ENCODE assay signal across 19 cellular contexts in the genomic region with DNA sequence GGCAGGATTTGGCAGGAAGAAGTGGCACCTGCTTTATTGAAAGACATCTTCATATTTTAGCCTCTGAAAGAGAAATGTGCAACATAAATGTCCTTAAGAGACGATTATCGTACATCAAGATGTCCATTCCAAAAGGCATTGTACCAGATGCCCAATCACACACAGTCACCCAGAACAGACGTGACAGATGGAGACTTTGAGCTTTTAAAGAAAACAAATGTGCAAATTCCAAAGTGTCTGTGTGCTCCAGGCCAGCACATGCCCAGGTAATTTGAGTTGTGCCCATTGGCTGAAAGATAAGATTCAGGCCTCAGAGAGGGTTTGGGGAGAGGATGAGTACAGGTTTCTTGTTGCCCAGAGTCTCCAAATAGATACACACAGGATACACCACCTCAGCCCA.
A peak's percentile ranks its signal among the peaks of the same experiment; 100 is the strongest.
DNase-seq lines count a peak whose midpoint lies in the region; TF ChIP-seq lines count a peak whose summit lies in the region.
"Had no signal": no experiment of that assay in that cellular context is flagged by ENCODE, and none has a peak within 500 bp of the region (broad histone marks: within the 10 kb centered on the region; RNA-seq: fewer than 3 reads in every experiment).

No MANE protein-coding gene starts in this region.

- H4K20me1 ChIP-seq in KMS-11 (ENCODE audit: insufficient read depth) = no peaks in the 10 kb centered on the region

- DNase-seq in NCI-H2171 treated with DMSO at 0.1 percent for 48 hours (lab: John Stamatoyannopoulos, UW) = peak; percentile 26
- DNase-seq in NCI-H2171 (lab: John Stamatoyannopoulos, UW) = no peak
- DNase-seq in NCI-H69 (lab: John Stamatoyannopoulos, UW) = peak; percentile 31
- no peak for DNase-seq in islet precursor cell
- DNase-seq in NCI-H1092 treated with DMSO at 0.1 percent for 48 hours (lab: John Stamatoyannopoulos, UW) = no peak
- DNase-seq: DMS53, GOT3, HCEC 1CT, IMR-90, KG1, NCI-H1092, NCI-H1436, NCI-H1930, NCI-H345, NCI-H510A treated with DMSO at 0.1 percent for 48 hours, Right ventricle myocardium superior, RPMI8226 had no signal

- H3K4me2 ChIP-seq in KMS-11 = peak overlapping the region; percentile 53; the same call in 1 of the 2 replicates

- no peaks in the 10 kb centered on the region for H3K79me2 ChIP-seq in KMS-11 (ENCODE audit: insufficient read depth, low read depth)

- H3K27ac ChIP-seq in KMS-11 (no peak overlapping the region), stomach smooth muscle (ENCODE audit: low read length) (peak overlapping the region; percentile 49)

- peaks cover 21% of the 10 kb centered on the region for H3K4me1 ChIP-seq in KMS-11 (ENCODE audit: low read depth, poor library complexity, severe bottlenecking)
- H3K4me1 ChIP-seq in stomach smooth muscle (ENCODE audit: control insufficient read depth, insufficient read depth, low read length) = peaks cover 19% of the 10 kb centered on the region

- H3K27me3 ChIP-seq in KMS-11 (ENCODE audit: insufficient read depth, low read depth) (no peaks in the 10 kb centered on the region), stomach smooth muscle (ENCODE audit: control insufficient read depth in 1 of 2, insufficient read depth in 2 of 2, low read length in 2 of 2) (no peaks in the 10 kb centered on the region)

- H2AFZ ChIP-seq in KMS-11 (ENCODE audit: low read depth) = peak overlapping the region; percentile 84; the same call in 1 of the 2 replicates

- TF ChIP-seq CTCF in KMS-11 (conservative IDR thresholded peaks at IDR 0.05; ENCODE audit: low read depth, low read length) = no peak

- no peaks in the 10 kb centered on the region for H3K9me3 ChIP-seq in stomach smooth muscle (ENCODE audit: control insufficient read depth in 2 of 2, low read length in 2 of 2)

- H3K9ac ChIP-seq in KMS-11 (no peak overlapping the region), stomach smooth muscle (ENCODE audit: low read length in 2 of 2) (no peak overlapping the region)

- H3K4me3 ChIP-seq in KMS-11 (IDR thresholded peaks at IDR 0.05; ENCODE audit: insufficient read depth, low read depth, low read length) (no peak overlapping the region), stomach smooth muscle (ENCODE audit: low read length in 2 of 2) (no peak overlapping the region)

- H3K36me3 ChIP-seq in KMS-11 (ENCODE audit: insufficient read depth) = no peaks in the 10 kb centered on the region
- H3K36me3 ChIP-seq in stomach smooth muscle (ENCODE audit: control insufficient read depth in 2 of 2, insufficient read depth in 2 of 2, low read length in 2 of 2) = no peaks in the 10 kb centered on the region

Comparison
In these comparisons a context has a peak if more than half of its experiments do, and no peak if none do; other contexts are left out.
1. DNase-seq: peak in NCI-H2171 treated with DMSO at 0.1 percent for 48 hours (single experiment) and NCI-H69 (single experiment); none in NCI-H2171 (single experiment), islet precursor cell (single experiment) and NCI-H1092 treated with DMSO at 0.1 percent for 48 hours (single experiment).